Comparison of ENCODE assay signal across 10 cellular contexts in genomic region chr18:23719634-23720201, GRCh38. TPM values are rescaled to one million over a fixed set of nuclear protein-coding genes. Genes with fewer than 3 reads are reported as not detected.
DNase-seq lines count a peak whose midpoint lies in the region; ATAC-seq, FAIRE-seq and TF ChIP-seq lines count a peak whose summit lies in the region.
"Had no signal": no experiment of that assay in that cellular context is flagged by ENCODE, and none has a peak within 500 bp of the region (broad histone marks: within the 10 kb centered on the region; RNA-seq: fewer than 3 reads in every experiment).

No MANE protein-coding gene starts in this region.

- DNase-seq in EL: peak; percentile 99
- DNase-seq in RCC 7860 (ENCODE audit: low spot score): peak; percentile 98
- DNase-seq in osteoblast (ENCODE audit: insufficient read length, low spot score, missing footprints): no peak
- DNase-seq in activated CD8-positive, alpha-beta memory T cell treated with anti-CD3 and anti-CD28 coated beads, Interleukin-2, amount 10 ng/mL, durations not matched to agents 7 days and 5 days: no peak
- DNase-seq in NCI-H2081 (lab: John Stamatoyannopoulos, UW): no peak
- no peak for DNase-seq in activated naive CD8-positive, alpha-beta T cell treated with anti-CD3 and anti-CD28 coated beads, Interleukin-2, amount 50 U/mL, for 24 hours
- DNase-seq: activated CD8-positive, alpha-beta memory T cell treated with anti-CD3 and anti-CD28 coated beads for 24 hours; NCI-H2171 had no signal

- H3K36me3 Mint-ChIP-seq in activated CD8-positive, alpha-beta memory T cell treated with anti-CD3 and anti-CD28 coated beads, Interleukin-2, amount 10 ng/mL, durations not matched to agents 7 days and 5 days: no peaks in the 10 kb centered on the region
- no peaks in the 10 kb centered on the region for H3K36me3 Mint-ChIP-seq in activated naive CD8-positive, alpha-beta T cell treated with anti-CD3 and anti-CD28 coated beads, Interleukin-2, amount 50 U/mL, for 24 hours (ENCODE audit: low read depth)

- H3K79me2 ChIP-seq in osteoblast (ENCODE audit: insufficient read depth, low read length): no peaks in the 10 kb centered on the region

- no peaks in the 10 kb centered on the region for H3K36me3 ChIP-seq in osteoblast (ENCODE audit: insufficient read depth, low read length)

- H3K27ac Mint-ChIP-seq in activated CD8-positive, alpha-beta memory T cell treated with anti-CD3 and anti-CD28 coated beads, Interleukin-2, amount 10 ng/mL, durations not matched to agents 7 days and 5 days: no peak overlapping the region
- H3K27ac Mint-ChIP-seq in activated naive CD8-positive, alpha-beta T cell treated with anti-CD3 and anti-CD28 coated beads, Interleukin-2, amount 50 U/mL, for 24 hours: no peak overlapping the region

- H3K27ac ChIP-seq in osteoblast (ENCODE audit: low read depth, low read length): peak overlapping the region; percentile 98

- H3K4me3 Mint-ChIP-seq in activated CD8-positive, alpha-beta memory T cell treated with anti-CD3 and anti-CD28 coated beads, Interleukin-2, amount 10 ng/mL, durations not matched to agents 7 days and 5 days: no peak overlapping the region
- no peak overlapping the region for H3K4me3 Mint-ChIP-seq in activated naive CD8-positive, alpha-beta T cell treated with anti-CD3 and anti-CD28 coated beads, Interleukin-2, amount 50 U/mL, for 24 hours

- no peaks in the 10 kb centered on the region for H4K20me1 ChIP-seq in osteoblast (ENCODE audit: insufficient read depth, low read length)

- ATAC-seq in esophagus mucosa (peak; percentile 79), HG03095 (IDR thresholded peaks at IDR 0.05; ENCODE audit: unreplicated experiment) (no peak)
- ATAC-seq in activated CD8-positive, alpha-beta memory T cell treated with anti-CD3 and anti-CD28 coated beads, Interleukin-2, amount 10 ng/mL, durations not matched to agents 7 days and 5 days: no peak
- no peak for ATAC-seq in activated naive CD8-positive, alpha-beta T cell treated with anti-CD3 and anti-CD28 coated beads, Interleukin-2, amount 50 U/mL, for 24 hours

- FAIRE-seq in RCC 7860 (lab: Jason Lieb, UNC): peak; percentile 96

- no peaks in the 10 kb centered on the region for H3K27me3 ChIP-seq in osteoblast (ENCODE audit: insufficient read depth, low read length)

- H3K9me3 Mint-ChIP-seq in activated CD8-positive, alpha-beta memory T cell treated with anti-CD3 and anti-CD28 coated beads, Interleukin-2, amount 10 ng/mL, durations not matched to agents 7 days and 5 days (ENCODE audit: low read depth): no peaks in the 10 kb centered on the region
- H3K9me3 Mint-ChIP-seq in activated naive CD8-positive, alpha-beta T cell treated with anti-CD3 and anti-CD28 coated beads, Interleukin-2, amount 50 U/mL, for 24 hours: no peaks in the 10 kb centered on the region

- no peaks in the 10 kb centered on the region for H3K9me3 ChIP-seq in osteoblast (ENCODE audit: low read depth, low read length)

- no peaks in the 10 kb centered on the region for H3K4me1 Mint-ChIP-seq in activated CD8-positive, alpha-beta memory T cell treated with anti-CD3 and anti-CD28 coated beads, Interleukin-2, amount 10 ng/mL, durations not matched to agents 7 days and 5 days
- H3K4me1 Mint-ChIP-seq in activated naive CD8-positive, alpha-beta T cell treated with anti-CD3 and anti-CD28 coated beads, Interleukin-2, amount 50 U/mL, for 24 hours: peaks cover 8% of the 10 kb centered on the region

- H3K4me2 ChIP-seq in osteoblast (ENCODE audit: insufficient read depth, low read length): no peak overlapping the region

- CTCF ChIA-PET in activated CD8-positive, alpha-beta memory T cell treated with anti-CD3 and anti-CD28 coated beads, Interleukin-2, amount 10 ng/mL, durations not matched to agents 7 days and 5 days (lab: Charles Lee): no interaction called here

- peaks cover 54% of the 10 kb centered on the region for H3K4me1 ChIP-seq in osteoblast (ENCODE audit: insufficient read depth, low read length)

- H3K4me3 ChIP-seq in osteoblast (ENCODE audit: insufficient read depth, low read length): no peak overlapping the region

- H3K27me3 Mint-ChIP-seq in activated CD8-positive, alpha-beta memory T cell treated with anti-CD3 and anti-CD28 coated beads, Interleukin-2, amount 10 ng/mL, durations not matched to agents 7 days and 5 days: peaks cover 28% of the 10 kb centered on the region
- peaks cover 12% of the 10 kb centered on the region for H3K27me3 Mint-ChIP-seq in activated naive CD8-positive, alpha-beta T cell treated with anti-CD3 and anti-CD28 coated beads, Interleukin-2, amount 50 U/mL, for 24 hours

- no peak overlapping the region for H2AFZ ChIP-seq in osteoblast (ENCODE audit: low read length)

- TF ChIP-seq CTCF in osteoblast (IDR thresholded peaks at IDR 0.05; ENCODE audit: extremely low read depth, low read depth, low read length): no peak

RNA-seq across cellular contexts. Expression of gene LAMA3, which starts 30.5 kb away (rescaled TPM):
- total RNA-seq in esophagus mucosa (40.1 TPM), osteoblast (8.3 and 33.3 TPM in 2 replicates)
- total RNA-seq in activated CD8-positive, alpha-beta memory T cell treated with anti-CD3 and anti-CD28 coated beads, Interleukin-2, amount 10 ng/mL, durations not matched to agents 7 days and 5 days: under 1 TPM in 1 of 2 experiments, not detected in 1; 0.23 TPM

RNA-seq across cellular contexts. Expression of gene ANKRD29, which starts 57.0 kb away (rescaled TPM):
- total RNA-seq in esophagus mucosa: 11.2 TPM
- 9.8 and 20.9 TPM in 2 replicates for total RNA-seq in osteoblast
- total RNA-seq in activated CD8-positive, alpha-beta memory T cell treated with anti-CD3 and anti-CD28 coated beads, Interleukin-2, amount 10 ng/mL, durations not matched to agents 7 days and 5 days: not detected

Comparison
In these comparisons a context has a peak if more than half of its experiments do, and no peak if none do; other contexts are left out.
1. DNase-seq: peak in EL (single experiment) and RCC 7860 (single experiment); none in osteoblast (single experiment), activated CD8-positive, alpha-beta memory T cell treated with anti-CD3 and anti-CD28 coated beads, Interleukin-2, amount 10 ng/mL, durations not matched to agents 7 days and 5 days (single experiment), NCI-H2081 (0 of 2) and activated naive CD8-positive, alpha-beta T cell treated with anti-CD3 and anti-CD28 coated beads, Interleukin-2, amount 50 U/mL, for 24 hours (single experiment).
2. RNA of gene ANKRD29, which starts 57.0 kb away (total RNA-seq): 11.2 TPM in esophagus mucosa (single experiment) and 9.8 to 20.9 TPM in osteoblast; not detected in activated CD8-positive, alpha-beta memory T cell treated with anti-CD3 and anti-CD28 coated beads, Interleukin-2, amount 10 ng/mL, durations not matched to agents 7 days and 5 days; every median in the first group is over 10 times any median in the second.